ENCODE assay signal across 18 cellular contexts in genomic region chr3:127233371-127233770, GRCh38. TPM values are rescaled to one million over a fixed set of nuclear protein-coding genes. Genes with fewer than 3 reads are reported as not detected.
A peak's percentile ranks its signal among the peaks of the same experiment; 100 is the strongest.
DNase-seq lines count a peak whose midpoint lies in the region; ATAC-seq, FAIRE-seq and TF ChIP-seq lines count a peak whose summit lies in the region.
"Had no signal": no experiment of that assay in that cellular context is flagged by ENCODE, and none has a peak within 500 bp of the region (broad histone marks: within the 10 kb centered on the region; RNA-seq: fewer than 3 reads in every experiment).

No MANE protein-coding gene starts in this region.

- WGBS in heart left ventricle, 4 donors: 29 to 33% (median 32%) methylated on average over 3 of the region's 3 CpGs

- no peak for DNase-seq in heart left ventricle
- DNase-seq in left ventricle myocardium inferior: no peak
- DNase-seq in RPMI7951 (ENCODE audit: low read depth): peak; percentile 32
- DNase-seq in foreskin keratinocyte: peak in 1 of 2 donors; percentile 20
- peak; percentile 59 for DNase-seq in urothelium cell line (ENCODE audit: low spot score)
- DNase-seq in foreskin melanocyte: no peak
- DNase-seq: activated CD4-positive, alpha-beta T cell treated with anti-CD3 and anti-CD28 coated beads for 1 hour; AML-193; NCI-H1417; NCI-H774; stimulated activated CD4-positive, alpha-beta T cell treated with anti-CD3 and anti-CD28 coated beads, Interleukin-4, amount 100 ng/mL, for 4 hours; stimulated activated naive CD4-positive, alpha-beta T cell treated with Interleukin-2 at 50 U/mL for 16 hours had no signal

- no peak for TF ChIP-seq POLR2A in heart left ventricle (IDR thresholded peaks at IDR 0.05)

- H3K9me3 ChIP-seq in heart left ventricle (peaks cover 0 to 22% (median 0%) of the 10 kb centered on the region in 12 donors), left ventricle myocardium inferior (replicated peaks) (peaks cover 27% of the 10 kb centered on the region)

- H3K4me1 ChIP-seq in heart left ventricle (no peaks in the 10 kb centered on the region), left ventricle myocardium inferior (no peaks in the 10 kb centered on the region), foreskin keratinocyte (no peaks in the 10 kb centered on the region)

- intact Hi-C loops in heart left ventricle (cut with DNase I) (no loop called here), left ventricle myocardium inferior (cut with micrococcal nuclease) (no loop called here)

- H3K36me3 ChIP-seq in heart left ventricle (no peaks in the 10 kb centered on the region), left ventricle myocardium inferior (no peaks in the 10 kb centered on the region)

- no peak for TF ChIP-seq CTCF in heart left ventricle (IDR thresholded peaks at IDR 0.05)
- no peak for TF ChIP-seq CTCF in left ventricle myocardium inferior (IDR thresholded peaks at IDR 0.05; ENCODE audit: borderline replicate concordance)
- no peak for TF ChIP-seq CTCF in foreskin keratinocyte (conservative IDR thresholded peaks at IDR 0.05)

- ATAC-seq in heart left ventricle (peak in 3 of 4 donors; percentile 54 to 81 (median 62)), foreskin keratinocyte (peak; percentile 51), HG03139 (IDR thresholded peaks at IDR 0.05; ENCODE audit: unreplicated experiment) (no peak), HG03520 (IDR thresholded peaks at IDR 0.05; ENCODE audit: unreplicated experiment) (no peak)
- ATAC-seq: activated T-helper 17 cell treated with anti-CD3 and anti-CD28 coated beads, Interleukin-2, amount 50 U/mL, for 72 hours had no signal

- H3K4me3 ChIP-seq in heart left ventricle (no peak overlapping the region), left ventricle myocardium inferior (no peak overlapping the region)

- H3K27ac ChIP-seq in heart left ventricle (no peak overlapping the region), left ventricle myocardium inferior (replicated peaks) (no peak overlapping the region), foreskin keratinocyte (no peak overlapping the region)

- H3K27me3 ChIP-seq in heart left ventricle (peaks cover 0 to 6% (median 0%) of the 10 kb centered on the region in 9 donors), left ventricle myocardium inferior (ENCODE audit: low read depth) (peaks cover under 1% of the 10 kb centered on the region), foreskin keratinocyte (no peaks in the 10 kb centered on the region)

- FAIRE-seq in urothelium cell line (lab: Jason Lieb, UNC): no peak
- FAIRE-seq: G401.6 had no signal

RNA-seq across cellular contexts. Expression of gene PRR23E, which starts 40.4 kb away (rescaled TPM):
- total RNA-seq in heart left ventricle (not detected), left ventricle myocardium inferior (not detected), foreskin keratinocyte (not detected in 2 replicates)
- polyA plus RNA-seq in heart left ventricle (not detected), foreskin keratinocyte (not detected in 2 replicates)
- total RNA-seq in RPMI7951 (2014; rRNA removed; shearing (Covaris generic)): not detected in 2 replicates
- total RNA-seq: activated T-helper 17 cell treated with anti-CD3 and anti-CD28 coated beads, Interleukin-2, amount 50 U/mL, for 72 hours; renal cortical epithelial cell had no signal
- polyA plus RNA-seq: esophagus had no signal

RNA-seq across cellular contexts. Expression of gene PRR20G, which starts 54.5 kb away (rescaled TPM):
- total RNA-seq in heart left ventricle: not detected
- polyA plus RNA-seq in heart left ventricle: not detected
- not detected for total RNA-seq in left ventricle myocardium inferior
- not detected in 2 replicates for total RNA-seq in RPMI7951 (2014; rRNA removed; shearing (Covaris generic))
- not detected in 2 replicates for total RNA-seq in foreskin keratinocyte
- 0.20 and 0.27 TPM in 2 replicates for polyA plus RNA-seq in foreskin keratinocyte
- total RNA-seq: activated T-helper 17 cell treated with anti-CD3 and anti-CD28 coated beads, Interleukin-2, amount 50 U/mL, for 72 hours; renal cortical epithelial cell had no signal
- polyA plus RNA-seq: esophagus had no signal

Comparison
In these comparisons a context has a peak if more than half of its experiments do, and no peak if none do; other contexts are left out.
1. ATAC-seq: peak in heart left ventricle (3 of 4) and foreskin keratinocyte (single experiment); none in HG03139 (single experiment) and HG03520 (single experiment).
2. DNase-seq: peak in RPMI7951 (single experiment) and urothelium cell line (single experiment); none in heart left ventricle (0 of 5), left ventricle myocardium inferior (single experiment) and foreskin melanocyte (single experiment).